In genomic region chr7:55255501-55256445, GRCh38 we compare ENCODE assay signal across 1 cellular context.
TF ChIP-seq lines count a peak whose summit lies in the region.

No MANE protein-coding gene starts in this region.

TF ChIP-seq in K562, 482 proteins besides CTCF, POLR2A, EP300 and RAD21 (continued from another document and continues in another):
- TF ChIP-seq ZNF79 (CRISPR knock-in tag; IDR thresholded peaks at IDR 0.05; ENCODE audit: low read depth) (no peak), ZNF184 (CRISPR knock-in tag; IDR thresholded peaks at IDR 0.05) (no peak), EGR1 (conservative IDR thresholded peaks at IDR 0.05) (no peak), DEAF1 (CRISPR knock-in tag; IDR thresholded peaks at IDR 0.05) (peak; percentile 66), YBX1 (IDR thresholded peaks at IDR 0.05) (no peak), ARID3A (IDR thresholded peaks at IDR 0.05; ENCODE audit: borderline replicate concordance, low read depth, low read length) (no peak), RHOXF2B (CRISPR knock-in tag; conservative IDR thresholded peaks at IDR 0.05) (no peak), SP2 (IDR thresholded peaks at IDR 0.05; ENCODE audit: extremely low read depth, low read depth, low read length, poor library complexity, severe bottlenecking) (no peak), ZNF318 (IDR thresholded peaks at IDR 0.05; ENCODE audit: borderline replicate concordance in 1 of 2, low read depth in 1 of 2) (no peak), SOX6 (IDR thresholded peaks at IDR 0.05) (no peak), SIX5 (IDR thresholded peaks at IDR 0.05; ENCODE audit: borderline replicate concordance in 1 of 2, insufficient read depth in 1 of 2, low read depth in 1 of 2, low read length in 2 of 2) (no peak), MEF2D (tag; conservative IDR thresholded peaks at IDR 0.05; ENCODE audit: low read depth) (no peak), SMC3 (conservative IDR thresholded peaks at IDR 0.05; ENCODE audit: insufficient read depth, low read depth, low read length) (peak; percentile 68), BACH1 (tag; IDR thresholded peaks at IDR 0.05) (no peak), HMG20B (CRISPR knock-in tag; IDR thresholded peaks at IDR 0.05) (no peak), ZNF592 (IDR thresholded peaks at IDR 0.05) (no peak), POLR2AphosphoS2 (IDR thresholded peaks at IDR 0.05; ENCODE audit: low read length) (no peak), ZNF431 (CRISPR knock-in tag; IDR thresholded peaks at IDR 0.05) (no peak), RBFOX2 (IDR thresholded peaks at IDR 0.05; ENCODE audit: low read depth, low read length) (no peak), PTTG1 (tag; IDR thresholded peaks at IDR 0.05; ENCODE audit: low read depth) (no peak), SRF (CRISPR knock-in tag; IDR thresholded peaks at IDR 0.05) (no peak), BCL6 (CRISPR knock-in tag; IDR thresholded peaks at IDR 0.05) (no peak), ARID4B (CRISPR knock-in tag; IDR thresholded peaks at IDR 0.05) (no peak), TFAP4 (CRISPR knock-in tag; IDR thresholded peaks at IDR 0.05; ENCODE audit: borderline replicate concordance) (peak; percentile 31; the same call in 1 of the 2 replicates), TCF3 (CRISPR knock-in tag; IDR thresholded peaks at IDR 0.05) (no peak), RBM25 (IDR thresholded peaks at IDR 0.05; ENCODE audit: low read depth, low read length, severe bottlenecking) (no peak), SP1 (CRISPR knock-in tag; IDR thresholded peaks at IDR 0.05) (no peak), USF2 (CRISPR knock-in tag; IDR thresholded peaks at IDR 0.05) (peak; percentile 48; the same call in 1 of the 2 replicates), MAZ (CRISPR knock-in tag; conservative IDR thresholded peaks at IDR 0.05 in 1 of 2, IDR thresholded peaks at IDR 0.05 in 1 of 2) (0 out of 4 replicates have a peak, but pooled peaks of 1 of the 2 experiments have one; percentile 25), NR1H2 (CRISPR knock-in tag; IDR thresholded peaks at IDR 0.05) (no peak), ETV5 (CRISPR knock-in tag; IDR thresholded peaks at IDR 0.05; ENCODE audit: low read depth) (0 out of 2 replicates have a peak, but pooled peaks have one; percentile 32), E2F4 (CRISPR knock-in tag; IDR thresholded peaks at IDR 0.05; ENCODE audit: low read depth) (no peak)
